In the genomic region with DNA sequence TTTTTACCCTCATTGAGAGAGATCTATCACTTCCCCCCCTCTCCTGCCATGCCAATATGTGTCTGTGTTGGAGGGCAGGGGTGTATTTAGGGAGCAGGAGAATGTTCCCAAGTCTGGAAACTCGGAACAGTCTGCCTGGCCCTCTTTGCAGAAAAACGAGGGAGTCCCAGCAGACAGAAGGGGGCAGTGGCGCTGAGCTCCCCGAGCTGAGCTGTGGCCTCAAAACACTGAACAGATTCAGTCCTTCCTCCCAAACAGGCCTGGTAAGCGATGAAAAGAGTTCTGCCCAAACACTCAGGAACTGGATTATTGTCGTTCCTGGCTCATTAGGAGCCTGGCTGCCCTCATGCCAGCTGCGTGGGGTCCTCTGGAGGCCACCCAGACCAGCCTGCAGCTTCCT, we compare ENCODE assay signal across 9 cellular contexts. TPM values are rescaled to one million over a fixed set of nuclear protein-coding genes. Genes with fewer than 3 reads are reported as not detected.
DNase-seq lines count a peak whose midpoint lies in the region; ATAC-seq, FAIRE-seq and TF ChIP-seq lines count a peak whose summit lies in the region.
"Had no signal": no experiment of that assay in that cellular context is flagged by ENCODE, and none has a peak within 500 bp of the region (broad histone marks: within the 10 kb centered on the region; RNA-seq: fewer than 3 reads in every experiment).

No MANE protein-coding gene starts in this region.

- peak; percentile 52 to 73 (median 69) for TF ChIP-seq CTCF in H1 (IDR thresholded peaks at IDR 0.05; ENCODE audit: control extremely low read depth in 1 of 3, insufficient read depth in 1 of 3, low read depth in 1 of 3, low read length in 3 of 3)
- TF ChIP-seq CTCF in esophagus squamous epithelium (IDR thresholded peaks at IDR 0.05), result peak in 1 of 6 experiments; percentile 6

- H3K79me1 ChIP-seq in H1 (ENCODE audit: low read depth, low read length) (no peaks in the 10 kb centered on the region), mesendoderm (ENCODE audit: low read length) (no peaks in the 10 kb centered on the region)

- H4K20me1 ChIP-seq in H1 (replicated peaks in 1 of 2; ENCODE audit: control insufficient read depth in 1 of 2, insufficient read depth in 2 of 2, low read length in 2 of 2), result no peaks in the 10 kb centered on the region

- H2BK12ac ChIP-seq in H1 (ENCODE audit: low read depth, low read length), result no peak overlapping the region

- H3K4ac ChIP-seq in H1 (replicated peaks; ENCODE audit: insufficient read length, low read depth, low read length) (no peak overlapping the region), mesendoderm (ENCODE audit: low read depth, low read length) (no peak overlapping the region)

- H3K4me1 ChIP-seq in H1 (replicated peaks in 1 of 4; ENCODE audit: control insufficient read depth in 3 of 4, insufficient read depth in 4 of 4, low read length in 3 of 4) (no peaks in the 10 kb centered on the region), mesendoderm (ENCODE audit: control insufficient read depth, low read depth, low read length) (no peaks in the 10 kb centered on the region), esophagus squamous epithelium (peaks cover 0 to 16% (median 0%) of the 10 kb centered on the region in 3 donors)

- 59% methylated on average over 7 of the region's 7 CpGs; no CpG with 5 or more reads in 1 of the 2 experiments for WGBS in H1 (ENCODE audit: extremely low coverage in 1 of 2, insufficient coverage in 1 of 2, insufficient read length in 1 of 2, insufficient replicate concordance in 2 of 2, low coverage in 1 of 2, low lambda C conversion rate in 2 of 2, missing lambda C conversion rate in 1 of 2), 2 experiments
- WGBS in mesendoderm (ENCODE audit: extremely low coverage, insufficient coverage, low lambda C conversion rate), result no CpG with 5 or more reads among the region's 7 CpGs
- WGBS in esophagus squamous epithelium, 2 donors, result 20 to 47% methylated on average over 1 to 3 of the region's 7 CpGs

- no peak overlapping the region for H4K91ac ChIP-seq in H1 (replicated peaks; ENCODE audit: insufficient read length, low read length)

- DNase-seq in Ammon's horn (ENCODE audit: low spot score), result peak; percentile 43
- peak in 1 of 2 experiments; percentile 62 for DNase-seq in H1 (ENCODE audit: low read depth in 1 of 2, low spot score in 2 of 2)
- peak; percentile 17 for DNase-seq in mesendoderm
- no peak for DNase-seq in esophagus squamous epithelium (lab: John Stamatoyannopoulos, UW)
- no peak for DNase-seq in activated T-helper 1 cell treated with anti-CD3 and anti-CD28 coated beads, Interleukin-12 subunit alpha, Interleukin-12 subunit beta, Interleukin-2, Interleukin-4 antibody, amounts not matched to agents 30 ng/mL and 10 ng/mL and 1 ng/mL, durations not matched to agents 14 hours and 24 hours and 36 hours (ENCODE audit: low spot score)
- no peak for DNase-seq in NCI-H345 (lab: John Stamatoyannopoulos, UW)
- DNase-seq: Caco-2 had no signal

- H3K27me3 Mint-ChIP-seq in activated T-helper 1 cell treated with anti-CD3 and anti-CD28 coated beads, Interleukin-12 subunit alpha, Interleukin-12 subunit beta, Interleukin-2, Interleukin-4 antibody, amounts not matched to agents 30 ng/mL and 10 ng/mL and 1 ng/mL, durations not matched to agents 14 hours and 24 hours and 36 hours (ENCODE audit: insufficient read depth), result no peaks in the 10 kb centered on the region

- peak overlapping the region; percentile 99 for H2AFZ ChIP-seq in H1 (ENCODE audit: low read length)

- H3K4me2 ChIP-seq in H1 (ENCODE audit: insufficient read depth in 1 of 2, low read depth in 2 of 2, low read length in 2 of 2) (no peak overlapping the region), mesendoderm (ENCODE audit: low read length) (no peak overlapping the region)

- H3K4me3 ChIP-seq in H1 (ENCODE audit: extremely low read depth in 1 of 4, insufficient read depth in 2 of 4, low read depth in 3 of 4, low read length in 4 of 4) (no peak overlapping the region), mesendoderm (ENCODE audit: low read length) (no peak overlapping the region), esophagus squamous epithelium (no peak overlapping the region)

- H3K27me3 ChIP-seq in H1 (replicated peaks in 1 of 4; ENCODE audit: control insufficient read depth in 3 of 4, extremely low read depth in 1 of 4, insufficient read depth in 3 of 4, low read length in 3 of 4) (no peaks in the 10 kb centered on the region), mesendoderm (ENCODE audit: insufficient read depth, low read length, poor library complexity) (no peaks in the 10 kb centered on the region), esophagus squamous epithelium (no peaks in the 10 kb centered on the region)

- no peaks in the 10 kb centered on the region for H3K36me3 Mint-ChIP-seq in activated T-helper 1 cell treated with anti-CD3 and anti-CD28 coated beads, Interleukin-12 subunit alpha, Interleukin-12 subunit beta, Interleukin-2, Interleukin-4 antibody, amounts not matched to agents 30 ng/mL and 10 ng/mL and 1 ng/mL, durations not matched to agents 14 hours and 24 hours and 36 hours (ENCODE audit: low read depth)

- no peaks in the 10 kb centered on the region for H3K4me1 Mint-ChIP-seq in activated T-helper 1 cell treated with anti-CD3 and anti-CD28 coated beads, Interleukin-12 subunit alpha, Interleukin-12 subunit beta, Interleukin-2, Interleukin-4 antibody, amounts not matched to agents 30 ng/mL and 10 ng/mL and 1 ng/mL, durations not matched to agents 14 hours and 24 hours and 36 hours (ENCODE audit: low read depth)

- no peaks in the 10 kb centered on the region for H3K36me3 ChIP-seq in H1 (ENCODE audit: control insufficient read depth in 2 of 4, insufficient read depth in 4 of 4, low read length in 3 of 4)
- no peaks in the 10 kb centered on the region for H3K36me3 ChIP-seq in mesendoderm (ENCODE audit: control insufficient read depth, insufficient read depth, low read length)
- H3K36me3 ChIP-seq in esophagus squamous epithelium, result no peaks in the 10 kb centered on the region

- no peak overlapping the region for H3K4me3 Mint-ChIP-seq in activated T-helper 1 cell treated with anti-CD3 and anti-CD28 coated beads, Interleukin-12 subunit alpha, Interleukin-12 subunit beta, Interleukin-2, Interleukin-4 antibody, amounts not matched to agents 30 ng/mL and 10 ng/mL and 1 ng/mL, durations not matched to agents 14 hours and 24 hours and 36 hours

- H2BK5ac ChIP-seq in H1 (ENCODE audit: low read depth, low read length) (no peak overlapping the region), mesendoderm (ENCODE audit: low read length) (no peak overlapping the region)

- TF ChIP-seq POLR2A in H1 (IDR thresholded peaks at IDR 0.05; ENCODE audit: control extremely low read depth in 1 of 2, low read depth in 2 of 2, low read length in 2 of 2) (no peak), esophagus squamous epithelium (IDR thresholded peaks at IDR 0.05) (no peak)

- H3K27ac Mint-ChIP-seq in activated T-helper 1 cell treated with anti-CD3 and anti-CD28 coated beads, Interleukin-12 subunit alpha, Interleukin-12 subunit beta, Interleukin-2, Interleukin-4 antibody, amounts not matched to agents 30 ng/mL and 10 ng/mL and 1 ng/mL, durations not matched to agents 14 hours and 24 hours and 36 hours, result no peak overlapping the region

- H2AK5ac ChIP-seq in H1 (ENCODE audit: low read depth, low read length), result no peak overlapping the region
- H2AK5ac ChIP-seq in mesendoderm (ENCODE audit: low read length), result no peak overlapping the region

- no peak overlapping the region for H3K9ac ChIP-seq in H1 (replicated peaks in 1 of 4; ENCODE audit: extremely low read depth in 1 of 4, low read depth in 3 of 4, low read length in 3 of 4)
- H3K9ac ChIP-seq in mesendoderm (ENCODE audit: low read length), result no peak overlapping the region

- H3K56ac ChIP-seq in H1 (replicated peaks; ENCODE audit: insufficient read length, low read depth, low read length) (no peak overlapping the region), mesendoderm (ENCODE audit: low read length) (no peak overlapping the region)

- ATAC-seq in HG03139 (IDR thresholded peaks at IDR 0.05; ENCODE audit: unreplicated experiment), result no peak

- peak overlapping the region; percentile 46; the same call in 1 of the 2 replicates for H2BK15ac ChIP-seq in H1 (ENCODE audit: low read length)
- no peak overlapping the region for H2BK15ac ChIP-seq in mesendoderm (replicated peaks; ENCODE audit: low read depth)

- no peak for TF ChIP-seq EP300 in Ishikawa (IDR thresholded peaks at IDR 0.05; ENCODE audit: borderline replicate concordance)
- no peak for TF ChIP-seq EP300 in H1 (IDR thresholded peaks at IDR 0.05; ENCODE audit: borderline replicate concordance in 1 of 2, low read depth in 2 of 2, low read length in 2 of 2)

- CTCF ChIA-PET in H1 (lab: Charles Lee; ENCODE audit: partially characterized antibody), result interaction anchor here (0.6 to 3.6 kb wide), 21 partner anchors 8 to 305 kb away, joined by 3 to 19 read pairs (median 4); no protein-coding TSS in a partner anchor

- no peak overlapping the region for H2BK120ac ChIP-seq in H1 (replicated peaks; ENCODE audit: low read depth, low read length)
- no peak overlapping the region for H2BK120ac ChIP-seq in mesendoderm (ENCODE audit: low read depth, low read length)

- H3K23ac ChIP-seq in H1 (ENCODE audit: insufficient read length), result no peak overlapping the region
- no peak overlapping the region for H3K23ac ChIP-seq in mesendoderm (ENCODE audit: low read length)

- intact Hi-C loops in esophagus squamous epithelium (cut with DNase I), result no loop called here
- intact Hi-C loops in activated T-helper 1 cell treated with anti-CD3 and anti-CD28 coated beads, Interleukin-12 subunit alpha, Interleukin-12 subunit beta, Interleukin-2, Interleukin-4 antibody, amounts not matched to agents 30 ng/mL and 10 ng/mL and 1 ng/mL, durations not matched to agents 14 hours and 24 hours and 36 hours (cut with micrococcal nuclease), result no loop called here

- H3K14ac ChIP-seq in H1 (ENCODE audit: insufficient read length), result no peak overlapping the region

- H4K5ac ChIP-seq in H1 (ENCODE audit: insufficient read length, low read depth, low read length), result no peak overlapping the region
- H4K5ac ChIP-seq in mesendoderm (ENCODE audit: low read length), result no peak overlapping the region

- TF ChIP-seq RAD21 in Ishikawa (IDR thresholded peaks at IDR 0.05; ENCODE audit: low read depth), result peak; percentile 30; the same call in 1 of the 2 replicates
- peak; percentile 46 to 60 for TF ChIP-seq RAD21 in H1 (IDR thresholded peaks at IDR 0.05 in 1 of 2, conservative IDR thresholded peaks at IDR 0.05 in 1 of 2; ENCODE audit: low read depth in 2 of 2, low read length in 2 of 2)

- H3K9me3 Mint-ChIP-seq in activated T-helper 1 cell treated with anti-CD3 and anti-CD28 coated beads, Interleukin-12 subunit alpha, Interleukin-12 subunit beta, Interleukin-2, Interleukin-4 antibody, amounts not matched to agents 30 ng/mL and 10 ng/mL and 1 ng/mL, durations not matched to agents 14 hours and 24 hours and 36 hours, result no peaks in the 10 kb centered on the region

- H3K27ac ChIP-seq in H1 (ENCODE audit: low read depth, low read length) (no peak overlapping the region), mesendoderm (ENCODE audit: low read depth, low read length) (no peak overlapping the region), esophagus squamous epithelium (no peak overlapping the region)

- H3K9me3 ChIP-seq in H1 (ENCODE audit: insufficient read depth in 2 of 2, low read depth in 1 of 2, low read length in 1 of 2) (no peaks in the 10 kb centered on the region), esophagus squamous epithelium (no peaks in the 10 kb centered on the region)
- H3K9me3 ChIP-seq: Caco-2 had no signal

- H3K79me2 ChIP-seq in H1 (ENCODE audit: control insufficient read depth in 1 of 2, insufficient read depth in 2 of 2, low read length in 2 of 2), result no peaks in the 10 kb centered on the region
- H3K79me2 ChIP-seq in mesendoderm (ENCODE audit: control insufficient read depth, insufficient read depth, low read length), result no peaks in the 10 kb centered on the region

- H3K18ac ChIP-seq in H1 (ENCODE audit: extremely low read depth, low read length) (no peak overlapping the region; the same call in 1 of the 2 replicates), mesendoderm (ENCODE audit: low read length) (no peak overlapping the region)

- POLR2A ChIA-PET in H1 (lab: Charles Lee; ENCODE audit: partially characterized antibody), result no interaction called here

- no peak overlapping the region for H4K8ac ChIP-seq in H1 (ENCODE audit: extremely low read depth, insufficient read depth, low read length)
- no peak overlapping the region for H4K8ac ChIP-seq in mesendoderm (ENCODE audit: low read depth, low read length)

- H2BK20ac ChIP-seq in H1 (ENCODE audit: low read length), result no peak overlapping the region

- H3K23me2 ChIP-seq in H1 (ENCODE audit: low read depth, low read length), result peaks cover 3% of the 10 kb centered on the region; the same call in 1 of the 2 replicates

- no peak for FAIRE-seq in H1 (lab: Jason Lieb, UNC)

RNA-seq across cellular contexts. Expression of gene CLDN14, which starts 1.0 kb away (rescaled TPM):
- not detected in 2 replicates for total RNA-seq in H1 (2021; fragmentation: NEBNext Ultra II Directional; extraction: Animal tissue kit (Norgen Biotek cat#: 25700))
- 0.08 and 0.20 TPM in 2 replicates for polyA plus RNA-seq in H1 (2011; rRNA removed)
- 0.18 TPM for polyA plus RNA-seq in H1 (2011; cell fraction: cytosol; rRNA removed)
- polyA plus RNA-seq in H1 (2011; cell fraction: nucleus; rRNA removed), result not detected
- polyA plus RNA-seq in H1 (2012, experiment 1 of 2), result not detected in 4 replicates
- not detected for polyA plus RNA-seq in H1 (2012, experiment 2 of 2)
- polyA plus RNA-seq in H1 (2013, experiment 1 of 2), result not detected
- polyA plus RNA-seq in H1 (2013, experiment 2 of 2), result not detected
- polyA minus RNA-seq in H1 (2011; rRNA and poly(A)+ RNA removed), result not detected in 2 replicates
- not detected for polyA minus RNA-seq in H1 (2011; cell fraction: cytosol; rRNA and poly(A)+ RNA removed)
- polyA minus RNA-seq in H1 (2011; cell fraction: nucleus; rRNA and poly(A)+ RNA removed), result not detected
- polyA plus RNA-seq in mesendoderm (2013, experiment 1 of 2), result not detected
- polyA plus RNA-seq in mesendoderm (2013, experiment 2 of 2), result not detected
- total RNA-seq in esophagus squamous epithelium, result not detected
- not detected in 2 replicates for total RNA-seq in activated T-helper 1 cell treated with anti-CD3 and anti-CD28 coated beads, Interleukin-12 subunit alpha, Interleukin-12 subunit beta, Interleukin-2, Interleukin-4 antibody, amounts not matched to agents 30 ng/mL and 10 ng/mL and 1 ng/mL, durations not matched to agents 14 hours and 24 hours and 36 hours
- total RNA-seq: Caco-2 had no signal

Comparison
In these comparisons a context has a peak if more than half of its experiments do, and no peak if none do; other contexts are left out.
1. DNase-seq: peak in Ammon's horn (single experiment) and mesendoderm (single experiment); none in esophagus squamous epithelium (single experiment), activated T-helper 1 cell treated with anti-CD3 and anti-CD28 coated beads, Interleukin-12 subunit alpha, Interleukin-12 subunit beta, Interleukin-2, Interleukin-4 antibody, amounts not matched to agents 30 ng/mL and 10 ng/mL and 1 ng/mL, durations not matched to agents 14 hours and 24 hours and 36 hours (single experiment) and NCI-H345 (single experiment).